In genomic region chr3:33440328-33440577, GRCh38 we compare ENCODE assay signal across 1 cellular context.
TF ChIP-seq lines count a peak whose summit lies in the region.

UBP1 (minus strand) TSS chr3:33440405; CDS start chr3:33439848, 557 bp downstream.

TF ChIP-seq in HepG2, 621 proteins besides CTCF, POLR2A, EP300 and RAD21 (continued from another document and continues in another):
- TF ChIP-seq KIAA2018 (CRISPR knock-in tag; IDR thresholded peaks at IDR 0.05; ENCODE audit: borderline replicate concordance), result no peak
- TF ChIP-seq ZNF274 (CRISPR knock-in tag; IDR thresholded peaks at IDR 0.05), result no peak
- no peak for TF ChIP-seq ELK4 (CRISPR knock-in tag; IDR thresholded peaks at IDR 0.05; ENCODE audit: borderline replicate concordance)
- TF ChIP-seq DDIT3 (CRISPR knock-in tag; IDR thresholded peaks at IDR 0.05), result no peak
- TF ChIP-seq BCLAF1 (IDR thresholded peaks at IDR 0.05), result no peak
- TF ChIP-seq ZBTB14 (CRISPR knock-in tag; IDR thresholded peaks at IDR 0.05), result no peak
- TF ChIP-seq CREB1 (IDR thresholded peaks at IDR 0.05), result no peak
- TF ChIP-seq CREB1 (CRISPR knock-in tag; IDR thresholded peaks at IDR 0.05), result no peak
- TF ChIP-seq ZNF256 (CRISPR knock-in tag; conservative IDR thresholded peaks at IDR 0.05), result no peak
- no peak for TF ChIP-seq DPF2 (CRISPR knock-in tag; IDR thresholded peaks at IDR 0.05; ENCODE audit: borderline replicate concordance, low read depth)
- no peak for TF ChIP-seq THAP11 (CRISPR knock-in tag; IDR thresholded peaks at IDR 0.05)
- TF ChIP-seq AGO2 (optimal IDR thresholded peaks at IDR 0.05; ENCODE audit: low read depth, low read length), result no peak
- no peak for TF ChIP-seq ATF5 (CRISPR knock-in tag; IDR thresholded peaks at IDR 0.05; ENCODE audit: low read depth)
- TF ChIP-seq IKZF5 (CRISPR knock-in tag; IDR thresholded peaks at IDR 0.05), result no peak
- TF ChIP-seq POGZ (CRISPR knock-in tag; IDR thresholded peaks at IDR 0.05), result no peak
- no peak for TF ChIP-seq PHB2 (IDR thresholded peaks at IDR 0.05; ENCODE audit: partially characterized antibody)
- no peak for TF ChIP-seq CEBPB (IDR thresholded peaks at IDR 0.05; ENCODE audit: borderline replicate concordance, low read depth, low read length)
- no peak for TF ChIP-seq ZNF546 (CRISPR knock-in tag; conservative IDR thresholded peaks at IDR 0.05)
- no peak for TF ChIP-seq ZNF644 (CRISPR knock-in tag; IDR thresholded peaks at IDR 0.05; ENCODE audit: low read depth)
- TF ChIP-seq TCF12 (IDR thresholded peaks at IDR 0.05), result no peak
- TF ChIP-seq TCF12 (CRISPR knock-in tag; IDR thresholded peaks at IDR 0.05), result no peak
- no peak for TF ChIP-seq NFE2L1 (CRISPR knock-in tag; IDR thresholded peaks at IDR 0.05; ENCODE audit: borderline replicate concordance)
- no peak for TF ChIP-seq ZNF784 (CRISPR knock-in tag; IDR thresholded peaks at IDR 0.05; ENCODE audit: borderline replicate concordance)
- TF ChIP-seq ZNF780A (CRISPR knock-in tag; IDR thresholded peaks at IDR 0.05), result no peak
- no peak for TF ChIP-seq ZNF501 (CRISPR knock-in tag; IDR thresholded peaks at IDR 0.05)
- 0 out of 2 replicates have a peak, but pooled peaks have one; percentile 59 for TF ChIP-seq ZMYM4 (CRISPR knock-in tag; IDR thresholded peaks at IDR 0.05)
- no peak for TF ChIP-seq ZNF34 (CRISPR knock-in tag; IDR thresholded peaks at IDR 0.05; ENCODE audit: borderline replicate concordance)
- no peak for TF ChIP-seq HHEX (CRISPR knock-in tag; IDR thresholded peaks at IDR 0.05)
- TF ChIP-seq MED8 (CRISPR knock-in tag; IDR thresholded peaks at IDR 0.05; ENCODE audit: insufficient replicate concordance), result no peak
- TF ChIP-seq YEATS2 (CRISPR knock-in tag; IDR thresholded peaks at IDR 0.05; ENCODE audit: borderline replicate concordance), result no peak
- no peak for TF ChIP-seq ZNF816 (CRISPR knock-in tag; IDR thresholded peaks at IDR 0.05; ENCODE audit: borderline replicate concordance)
- no peak for TF ChIP-seq ZNF451 (CRISPR knock-in tag; IDR thresholded peaks at IDR 0.05)
- TF ChIP-seq RBM39 (IDR thresholded peaks at IDR 0.05; ENCODE audit: low read depth, low read length, poor library complexity, severe bottlenecking), result no peak
- TF ChIP-seq ATF3 (CRISPR knock-in tag; IDR thresholded peaks at IDR 0.05), result no peak
- no peak for TF ChIP-seq ZNF850 (CRISPR knock-in tag; conservative IDR thresholded peaks at IDR 0.05)
- no peak for TF ChIP-seq ZBTB1 (CRISPR knock-in tag; IDR thresholded peaks at IDR 0.05; ENCODE audit: borderline replicate concordance)
- no peak for TF ChIP-seq ZNF468 (CRISPR knock-in tag; IDR thresholded peaks at IDR 0.05)
- TF ChIP-seq CBFB (CRISPR knock-in tag; IDR thresholded peaks at IDR 0.05), result no peak
- TF ChIP-seq NFE2 (CRISPR knock-in tag; IDR thresholded peaks at IDR 0.05), result no peak
- no peak for TF ChIP-seq IKZF4 (CRISPR knock-in tag; IDR thresholded peaks at IDR 0.05; ENCODE audit: borderline replicate concordance, low read depth, not compliant biosample characterization)
- no peak; the same call in 1 of the 2 replicates for TF ChIP-seq ZMAT3 (CRISPR knock-in tag; conservative IDR thresholded peaks at IDR 0.05)
- TF ChIP-seq SOX6 (IDR thresholded peaks at IDR 0.05), result no peak
- no peak for TF ChIP-seq SOX6 (CRISPR knock-in tag; IDR thresholded peaks at IDR 0.05)
- TF ChIP-seq ERF (CRISPR knock-in tag; IDR thresholded peaks at IDR 0.05), result no peak; the same call in 1 of the 2 replicates
- TF ChIP-seq KLF16 (CRISPR knock-in tag; IDR thresholded peaks at IDR 0.05), result no peak
- no peak for TF ChIP-seq HES4 (CRISPR knock-in tag; IDR thresholded peaks at IDR 0.05; ENCODE audit: borderline replicate concordance)
- no peak for TF ChIP-seq ZUFSP (CRISPR knock-in tag; IDR thresholded peaks at IDR 0.05; ENCODE audit: borderline replicate concordance)
- TF ChIP-seq ZNF260 (CRISPR knock-in tag; IDR thresholded peaks at IDR 0.05; ENCODE audit: borderline replicate concordance, low read depth), result no peak
